ENCODE assay signal across 9 cellular contexts in the genomic region with DNA sequence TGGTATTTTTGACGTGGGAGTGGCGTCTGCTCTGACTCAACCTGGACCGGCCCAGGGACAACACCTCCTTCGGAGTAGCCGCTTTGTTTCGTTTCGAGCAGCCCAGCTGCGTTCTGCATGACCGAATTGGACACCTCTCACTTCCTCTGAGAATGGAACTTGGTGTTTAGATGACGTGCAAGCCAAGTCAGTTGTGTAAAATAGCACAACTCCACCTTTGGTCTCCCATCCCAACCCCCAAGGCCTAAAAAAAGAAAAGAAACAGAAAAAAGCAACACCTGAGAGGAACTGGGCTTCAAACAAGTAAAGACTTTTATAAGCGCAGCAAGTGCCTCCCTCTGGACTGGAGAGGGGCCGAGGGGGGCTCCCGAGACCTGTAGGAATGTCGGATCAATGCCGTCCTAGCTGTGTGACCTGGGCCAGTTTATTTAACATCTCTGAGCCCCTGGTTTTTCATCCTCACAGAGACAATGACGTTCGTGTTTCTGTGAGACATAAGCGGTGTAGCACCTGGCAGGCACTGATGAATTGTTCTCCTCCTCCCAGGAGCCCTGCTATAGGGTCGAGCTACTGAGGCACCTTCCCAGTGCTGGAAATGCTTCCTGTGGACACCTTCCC. TPM values are rescaled to one million over a fixed set of nuclear protein-coding genes. Genes with fewer than 3 reads are reported as not detected.
DNase-seq lines count a peak whose midpoint lies in the region; ATAC-seq, FAIRE-seq and TF ChIP-seq lines count a peak whose summit lies in the region.
"Had no signal": no experiment of that assay in that cellular context is flagged by ENCODE, and none has a peak within 500 bp of the region (broad histone marks: within the 10 kb centered on the region; RNA-seq: fewer than 3 reads in every experiment).

No MANE protein-coding gene starts in this region.

- no peaks in the 10 kb centered on the region for H3K36me3 ChIP-seq in CD8-positive, alpha-beta T cell (ENCODE audit: insufficient read depth, low read length)

- TF ChIP-seq CTCF in CD8-positive, alpha-beta T cell (IDR thresholded peaks at IDR 0.05): no peak
- no peak for TF ChIP-seq CTCF in fibroblast of villous mesenchyme (IDR thresholded peaks at IDR 0.05; ENCODE audit: insufficient read depth, low read depth, low read length)

- peaks cover 9% of the 10 kb centered on the region for H3K4me1 ChIP-seq in CD8-positive, alpha-beta T cell (ENCODE audit: insufficient read depth, low read length)

- intact Hi-C loops in CD8-positive, alpha-beta T cell (cut with DNase I, micrococcal nuclease): loop anchor here in 1 of 2 experiments (1.0 kb wide), 1 partner anchor 58 kb away; no protein-coding TSS in a partner anchor

- ATAC-seq in CD8-positive, alpha-beta T cell: peak; percentile 63
- ATAC-seq in GM19467 (IDR thresholded peaks at IDR 0.05; ENCODE audit: unreplicated experiment): peak; percentile 77
- ATAC-seq in HG03558 (IDR thresholded peaks at IDR 0.05; ENCODE audit: extremely low read depth, unreplicated experiment): peak; percentile 66

- no peak for FAIRE-seq in frontal cortex (lab: Jason Lieb, UNC)
- FAIRE-seq: islet of Langerhans had no signal

- POLR2A ChIA-PET in CD8-positive, alpha-beta T cell (lab: Charles Lee): interaction anchor here (1.0 kb wide), 1 partner anchor 141 kb away, joined by 3 read pairs; a partner anchor contains a TSS

- no peaks in the 10 kb centered on the region for H3K9me3 Mint-ChIP-seq in CD8-positive, alpha-beta T cell

- H3K27ac Mint-ChIP-seq in CD8-positive, alpha-beta T cell: peak overlapping the region; percentile 95

- no peaks in the 10 kb centered on the region for H3K27me3 ChIP-seq in CD8-positive, alpha-beta T cell (ENCODE audit: insufficient read depth, low read length)

- DNase-seq in CD8-positive, alpha-beta T cell: peak; percentile 18 to 79 (median 34)
- peak; percentile 77 for DNase-seq in activated CD8-positive, alpha-beta memory T cell treated with anti-CD3 and anti-CD28 coated beads for 24 hours
- peak; percentile 89 for DNase-seq in fibroblast of villous mesenchyme (ENCODE audit: low read depth)
- peak; percentile 33 to 75 (median 52) for DNase-seq in stimulated activated CD4-positive, alpha-beta T cell treated with anti-CD3 and anti-CD28 coated beads, TNF-alpha, amount 100 ng/mL, for 24 hours (ENCODE audit: low read depth in 3 of 3)
- no peak for DNase-seq in NCI-H2171 (lab: John Stamatoyannopoulos, UW)
- DNase-seq in frontal cortex (ENCODE audit: low spot score in 2 of 2): no peak

- peak overlapping the region; percentile 77 for H3K4me3 Mint-ChIP-seq in CD8-positive, alpha-beta T cell

- no peaks in the 10 kb centered on the region for H3K36me3 Mint-ChIP-seq in CD8-positive, alpha-beta T cell

- H3K9me3 ChIP-seq in CD8-positive, alpha-beta T cell (ENCODE audit: low read length): no peaks in the 10 kb centered on the region

- peaks cover 48% of the 10 kb centered on the region for H3K4me1 Mint-ChIP-seq in CD8-positive, alpha-beta T cell (ENCODE audit: low read depth)

- H3K27ac ChIP-seq in CD8-positive, alpha-beta T cell (ENCODE audit: low read depth, low read length): no peak overlapping the region

- H3K4me3 ChIP-seq in CD8-positive, alpha-beta T cell (ENCODE audit: low read depth, low read length): no peak overlapping the region
- H3K4me3 ChIP-seq in fibroblast of villous mesenchyme (ENCODE audit: low read depth, low read length): no peak overlapping the region

- no peaks in the 10 kb centered on the region for H3K27me3 Mint-ChIP-seq in CD8-positive, alpha-beta T cell (ENCODE audit: low read depth)

- CTCF ChIA-PET in CD8-positive, alpha-beta T cell (lab: Charles Lee): interaction anchor here (0.5 to 6.2 kb wide), 2 partner anchors 191 to 602 kb away, joined by 3 to 88 read pairs; no protein-coding TSS in a partner anchor

RNA-seq across cellular contexts. Expression of a gene that starts 52.0 kb away (rescaled TPM):
- 10 to 100 TPM; 43.3 to 44.8 TPM for total RNA-seq in CD8-positive, alpha-beta T cell
- total RNA-seq in fibroblast of villous mesenchyme: 6.8 and 11.7 TPM in 2 replicates
- 10.6 TPM for total RNA-seq in frontal cortex

Comparison
In these comparisons a context has a peak if more than half of its experiments do, and no peak if none do; other contexts are left out.
1. DNase-seq: peak in CD8-positive, alpha-beta T cell (7 of 7), activated CD8-positive, alpha-beta memory T cell treated with anti-CD3 and anti-CD28 coated beads for 24 hours (single experiment), fibroblast of villous mesenchyme (single experiment) and stimulated activated CD4-positive, alpha-beta T cell treated with anti-CD3 and anti-CD28 coated beads, TNF-alpha, amount 100 ng/mL, for 24 hours (3 of 3); none in NCI-H2171 (single experiment) and frontal cortex (0 of 2).
2. Peak in every context shown above with its lines, with median percentiles within 50 percentile points of each other: ATAC-seq.